Comparison of ENCODE assay signal across 7 cellular contexts in genomic region chr12:44759289-44759688, GRCh38.
"Had no signal": no experiment of that assay in that cellular context is flagged by ENCODE, and none has a peak within 500 bp of the region (broad histone marks: within the 10 kb centered on the region; RNA-seq: fewer than 3 reads in every experiment).

No MANE protein-coding gene starts in this region.

- H3K4me3 Mint-ChIP-seq: HFFc6, IgD-negative memory B cell had no signal

- H3K27ac Mint-ChIP-seq: HFFc6, IgD-negative memory B cell had no signal

- H3K4me1 Mint-ChIP-seq: IgD-negative memory B cell had no signal

- H3K9me3 Mint-ChIP-seq: IgD-negative memory B cell had no signal

- DNase-seq: GM23248, GOT3, H7, HFFc6 had no signal

- H3K27me3 Mint-ChIP-seq: IgD-negative memory B cell had no signal

- H3K36me3 Mint-ChIP-seq: IgD-negative memory B cell had no signal

- ATAC-seq: HCT116, HepG2 had no signal
